19 cellular contexts compared by ENCODE assay signal in the genomic region with DNA sequence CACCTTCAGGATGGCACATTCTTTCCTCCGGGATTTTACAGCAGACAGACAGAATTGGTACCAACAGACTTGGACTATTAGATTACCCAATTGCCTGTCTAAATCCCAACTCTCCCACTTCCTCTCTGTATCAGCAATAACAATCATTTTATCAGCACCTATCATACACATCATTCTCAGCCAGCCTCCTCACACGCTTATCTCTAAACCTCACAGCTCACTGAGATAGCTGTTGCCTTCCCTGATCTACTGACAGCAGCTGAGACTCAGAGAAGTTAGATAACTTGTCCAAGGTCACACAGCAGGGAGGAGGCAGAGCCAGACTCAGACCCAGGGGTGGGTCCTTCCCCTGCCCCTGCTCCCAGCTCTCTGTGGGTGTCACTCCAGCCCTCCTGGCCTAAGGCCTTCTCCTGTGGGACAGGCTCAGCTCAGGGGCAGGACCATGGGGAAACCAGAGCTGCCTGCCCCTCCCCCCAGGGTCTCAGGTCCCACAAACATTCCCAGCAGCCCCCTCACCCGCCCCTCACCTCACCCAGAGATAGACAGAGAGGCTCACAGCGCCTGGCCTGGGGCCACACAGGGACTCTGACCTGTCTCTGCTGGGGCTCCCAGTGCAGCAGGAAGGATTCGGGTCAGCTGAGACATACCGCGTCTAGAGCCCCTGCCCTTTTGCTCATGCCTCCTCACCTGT.
"Had no signal": no experiment of that assay in that cellular context is flagged by ENCODE, and none has a peak within 500 bp of the region (broad histone marks: within the 10 kb centered on the region; RNA-seq: fewer than 3 reads in every experiment).

No MANE protein-coding gene starts in this region.

- H3K27me3 ChIP-seq: pancreas, testis, upper lobe of left lung had no signal

- H3K4me1 ChIP-seq: pancreas had no signal

- H3K27ac ChIP-seq: coronary artery, esophagus muscularis mucosa, gastroesophageal sphincter, heart right ventricle, pancreas, sigmoid colon, testis, upper lobe of left lung had no signal

- H3K36me3 ChIP-seq: esophagus muscularis mucosa, gastroesophageal sphincter, heart right ventricle, pancreas, sigmoid colon, upper lobe of left lung had no signal

- FAIRE-seq: pancreas, TTC549 had no signal

- ATAC-seq: activated CD8-positive, alpha-beta memory T cell treated with anti-CD3 and anti-CD28 coated beads, Interleukin-2, amount 10 ng/mL, durations not matched to agents 7 days and 5 days; gastroesophageal sphincter; heart right ventricle; naive thymus-derived CD4-positive, alpha-beta T cell; stimulated activated memory B cell treated with anti-CD40 and anti-IgM and Interleukin-4, amounts not matched to agents 10 μg/mL and 1 μg/mL and 100 μg/mL, for 72 hours had no signal

- H3K9me3 ChIP-seq: esophagus muscularis mucosa, gastroesophageal sphincter, heart right ventricle, pancreas, sigmoid colon, testis, upper lobe of left lung had no signal

- DNase-seq: activated B cell treated with CpG ODN at 0.5 μM for 24 hours; activated CD4-positive, alpha-beta memory T cell treated with anti-CD3 and anti-CD28 coated beads, Interleukin-2, amount 10 ng/mL, durations not matched to agents 7 days and 5 days; activated CD4-positive, alpha-beta T cell treated with anti-CD3 and anti-CD28 coated beads for 48 hours; activated CD8-positive, alpha-beta memory T cell treated with anti-CD3 and anti-CD28 coated beads, Interleukin-2, amount 10 ng/mL, durations not matched to agents 7 days and 5 days; activated naive CD8-positive, alpha-beta T cell treated with anti-CD3 and anti-CD28 coated beads, Interleukin-2, amount 10 ng/mL, durations not matched to agents 7 days and 5 days; heart right ventricle; mesenchymal stem cell; naive thymus-derived CD4-positive, alpha-beta T cell; pancreas; sigmoid colon; stimulated activated CD4-positive, alpha-beta T cell treated with anti-CD3 and anti-CD28 coated beads, Interleukin-4, amount 100 ng/mL, for 4 hours; SW 1271; testis; upper lobe of left lung had no signal

- H3K4me3 ChIP-seq: coronary artery, esophagus muscularis mucosa, gastroesophageal sphincter, heart right ventricle, pancreas, sigmoid colon, testis, upper lobe of left lung had no signal
